In the genomic region with DNA sequence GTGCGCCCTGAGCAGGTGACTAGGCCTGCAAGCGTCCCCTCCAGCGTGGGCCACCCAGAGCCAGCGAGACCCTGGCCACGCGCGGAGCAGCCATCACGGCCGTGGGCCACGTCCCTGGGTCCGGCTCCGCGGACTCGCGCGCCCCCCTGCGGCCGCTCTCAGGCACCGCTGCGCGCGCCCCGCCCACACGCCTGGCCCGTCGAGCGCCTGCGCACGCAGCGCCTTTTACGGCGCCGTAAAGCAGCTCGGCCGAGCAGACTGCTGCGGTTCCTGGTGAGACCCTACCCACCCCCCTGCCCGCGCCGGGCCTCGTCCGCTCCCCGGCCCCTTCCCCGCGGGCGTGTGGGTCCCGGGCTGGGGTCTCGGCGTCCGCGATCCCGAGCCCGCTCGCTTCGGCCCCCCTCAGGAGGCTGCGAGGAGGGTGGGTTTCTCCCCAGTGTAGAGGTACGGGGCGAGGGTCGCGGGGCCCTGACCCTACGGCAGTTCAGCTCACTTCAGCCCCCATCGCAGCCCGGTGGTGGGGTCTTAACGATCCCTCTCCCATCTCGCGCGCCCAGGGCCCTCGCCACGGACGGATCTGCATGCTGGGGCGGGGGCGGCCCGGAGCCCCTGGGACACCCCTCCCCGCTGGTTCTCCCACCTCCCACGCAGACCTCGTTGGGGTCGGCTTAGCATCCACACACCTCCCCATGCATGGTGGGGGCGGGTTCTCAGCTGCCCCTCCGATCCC, we compare ENCODE assay signal across 1 cellular context.
TF ChIP-seq lines count a peak whose summit lies in the region.

A gene (plus strand): TSS at position 228 of the 730 bp plus-strand sequence. CDS start 1,421 bp downstream, outside the sequence.

TF ChIP-seq in HepG2, 621 proteins besides CTCF, POLR2A, EP300 and RAD21 (continued from another document and continues in another):
- TF ChIP-seq ZNF773 (CRISPR knock-in tag; IDR thresholded peaks at IDR 0.05; ENCODE audit: borderline replicate concordance) (peak; percentile 77; the same call in 1 of the 2 replicates), ARID2 (CRISPR knock-in tag; IDR thresholded peaks at IDR 0.05; ENCODE audit: borderline replicate concordance) (no peak), SRSF1 (optimal IDR thresholded peaks at IDR 0.05; ENCODE audit: low read depth, low read length) (no peak), LCORL (IDR thresholded peaks at IDR 0.05) (no peak), LCORL (CRISPR knock-in tag; IDR thresholded peaks at IDR 0.05) (peak; percentile 33; the same call in 1 of the 2 replicates), SP140L (CRISPR knock-in tag; IDR thresholded peaks at IDR 0.05; ENCODE audit: borderline replicate concordance) (no peak), ZNF879 (CRISPR knock-in tag; IDR thresholded peaks at IDR 0.05) (no peak), MIER3 (CRISPR knock-in tag; IDR thresholded peaks at IDR 0.05; ENCODE audit: borderline replicate concordance) (no peak; the same call in 1 of the 2 replicates), JDP2 (CRISPR knock-in tag; IDR thresholded peaks at IDR 0.05; ENCODE audit: borderline replicate concordance) (no peak), ZNF383 (CRISPR knock-in tag; IDR thresholded peaks at IDR 0.05; ENCODE audit: borderline replicate concordance) (no peak), ARNTL (CRISPR knock-in tag; IDR thresholded peaks at IDR 0.05) (peak; percentile 24; the same call in 1 of the 2 replicates), ZNF530 (CRISPR knock-in tag; IDR thresholded peaks at IDR 0.05; ENCODE audit: low read depth) (no peak), CHD2 (IDR thresholded peaks at IDR 0.05; ENCODE audit: low read depth, low read length) (0 out of 2 replicates have a peak, but pooled peaks have one; percentile 14), ZFP62 (CRISPR knock-in tag; IDR thresholded peaks at IDR 0.05) (no peak), ATF7 (IDR thresholded peaks at IDR 0.05) (no peak), ATF7 (CRISPR knock-in tag; IDR thresholded peaks at IDR 0.05) (no peak), TGIF2 (CRISPR knock-in tag; IDR thresholded peaks at IDR 0.05) (no peak), ZNF562 (CRISPR knock-in tag; IDR thresholded peaks at IDR 0.05; ENCODE audit: borderline replicate concordance) (no peak), RBM22 (optimal IDR thresholded peaks at IDR 0.05; ENCODE audit: low read length) (no peak), ISL2 (CRISPR knock-in tag; IDR thresholded peaks at IDR 0.05) (0 out of 2 replicates have a peak, but pooled peaks have one; percentile 44), ZNF138 (CRISPR knock-in tag; IDR thresholded peaks at IDR 0.05; ENCODE audit: low read depth) (no peak; the same call in 1 of the 2 replicates), NCOR1 (IDR thresholded peaks at IDR 0.05; ENCODE audit: borderline replicate concordance, low read length) (no peak), ZSCAN9 (CRISPR knock-in tag; IDR thresholded peaks at IDR 0.05; ENCODE audit: borderline replicate concordance) (no peak), ZFP37 (CRISPR knock-in tag; IDR thresholded peaks at IDR 0.05; ENCODE audit: borderline replicate concordance) (no peak), MAFG (CRISPR knock-in tag; IDR thresholded peaks at IDR 0.05) (no peak), ZNF83 (CRISPR knock-in tag; IDR thresholded peaks at IDR 0.05; ENCODE audit: borderline replicate concordance) (no peak), NPAS2 (CRISPR knock-in tag; IDR thresholded peaks at IDR 0.05; ENCODE audit: borderline replicate concordance) (no peak), ZNF703 (CRISPR knock-in tag; IDR thresholded peaks at IDR 0.05; ENCODE audit: borderline replicate concordance) (no peak), GFI1 (CRISPR knock-in tag; IDR thresholded peaks at IDR 0.05; ENCODE audit: borderline replicate concordance) (peak; percentile 64), CHCHD3 (CRISPR knock-in tag; IDR thresholded peaks at IDR 0.05) (peak; percentile 80; the same call in 1 of the 2 replicates), HNF4A (CRISPR knock-in tag; IDR thresholded peaks at IDR 0.05) (no peak), ZSCAN31 (CRISPR knock-in tag; IDR thresholded peaks at IDR 0.05; ENCODE audit: low read depth) (peak; percentile 76), KLF15 (CRISPR knock-in tag; IDR thresholded peaks at IDR 0.05; ENCODE audit: borderline replicate concordance) (no peak)
- TF ChIP-seq, protein P1, sequence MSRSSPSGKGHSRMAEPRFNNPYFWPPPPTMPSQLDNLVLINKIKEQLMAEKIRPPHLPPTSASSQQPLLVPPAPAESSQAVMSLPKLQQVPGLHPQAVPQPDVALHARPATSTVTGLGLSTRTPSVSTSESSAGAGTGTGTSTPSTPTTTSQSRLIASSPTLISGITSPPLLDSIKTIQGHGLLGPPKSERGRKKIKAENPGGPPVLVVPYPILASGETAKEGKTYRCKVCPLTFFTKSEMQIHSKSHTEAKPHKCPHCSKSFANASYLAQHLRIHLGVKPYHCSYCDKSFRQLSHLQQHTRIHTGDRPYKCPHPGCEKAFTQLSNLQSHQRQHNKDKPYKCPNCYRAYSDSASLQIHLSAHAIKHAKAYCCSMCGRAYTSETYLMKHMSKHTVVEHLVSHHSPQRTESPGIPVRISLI (CRISPR knock-in tag; IDR thresholded peaks at IDR 0.05; ENCODE audit: borderline replicate concordance): peak; percentile 45; the same call in 1 of the 2 replicates
- TF ChIP-seq, protein P2, sequence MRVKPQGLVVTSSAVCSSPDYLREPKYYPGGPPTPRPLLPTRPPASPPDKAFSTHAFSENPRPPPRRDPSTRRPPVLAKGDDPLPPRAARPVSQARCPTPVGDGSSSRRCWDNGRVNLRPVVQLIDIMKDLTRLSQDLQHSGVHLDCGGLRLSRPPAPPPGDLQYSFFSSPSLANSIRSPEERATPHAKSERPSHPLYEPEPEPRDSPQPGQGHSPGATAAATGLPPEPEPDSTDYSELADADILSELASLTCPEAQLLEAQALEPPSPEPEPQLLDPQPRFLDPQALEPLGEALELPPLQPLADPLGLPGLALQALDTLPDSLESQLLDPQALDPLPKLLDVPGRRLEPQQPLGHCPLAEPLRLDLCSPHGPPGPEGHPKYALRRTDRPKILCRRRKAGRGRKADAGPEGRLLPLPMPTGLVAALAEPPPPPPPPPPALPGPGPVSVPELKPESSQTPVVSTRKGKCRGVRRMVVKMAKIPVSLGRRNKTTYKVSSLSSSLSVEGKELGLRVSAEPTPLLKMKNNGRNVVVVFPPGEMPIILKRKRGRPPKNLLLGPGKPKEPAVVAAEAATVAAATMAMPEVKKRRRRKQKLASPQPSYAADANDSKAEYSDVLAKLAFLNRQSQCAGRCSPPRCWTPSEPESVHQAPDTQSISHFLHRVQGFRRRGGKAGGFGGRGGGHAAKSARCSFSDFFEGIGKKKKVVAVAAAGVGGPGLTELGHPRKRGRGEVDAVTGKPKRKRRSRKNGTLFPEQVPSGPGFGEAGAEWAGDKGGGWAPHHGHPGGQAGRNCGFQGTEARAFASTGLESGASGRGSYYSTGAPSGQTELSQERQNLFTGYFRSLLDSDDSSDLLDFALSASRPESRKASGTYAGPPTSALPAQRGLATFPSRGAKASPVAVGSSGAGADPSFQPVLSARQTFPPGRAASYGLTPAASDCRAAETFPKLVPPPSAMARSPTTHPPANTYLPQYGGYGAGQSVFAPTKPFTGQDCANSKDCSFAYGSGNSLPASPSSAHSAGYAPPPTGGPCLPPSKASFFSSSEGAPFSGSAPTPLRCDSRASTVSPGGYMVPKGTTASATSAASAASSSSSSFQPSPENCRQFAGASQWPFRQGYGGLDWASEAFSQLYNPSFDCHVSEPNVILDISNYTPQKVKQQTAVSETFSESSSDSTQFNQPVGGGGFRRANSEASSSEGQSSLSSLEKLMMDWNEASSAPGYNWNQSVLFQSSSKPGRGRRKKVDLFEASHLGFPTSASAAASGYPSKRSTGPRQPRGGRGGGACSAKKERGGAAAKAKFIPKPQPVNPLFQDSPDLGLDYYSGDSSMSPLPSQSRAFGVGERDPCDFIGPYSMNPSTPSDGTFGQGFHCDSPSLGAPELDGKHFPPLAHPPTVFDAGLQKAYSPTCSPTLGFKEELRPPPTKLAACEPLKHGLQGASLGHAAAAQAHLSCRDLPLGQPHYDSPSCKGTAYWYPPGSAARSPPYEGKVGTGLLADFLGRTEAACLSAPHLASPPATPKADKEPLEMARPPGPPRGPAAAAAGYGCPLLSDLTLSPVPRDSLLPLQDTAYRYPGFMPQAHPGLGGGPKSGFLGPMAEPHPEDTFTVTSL (CRISPR knock-in tag; IDR thresholded peaks at IDR 0.05; ENCODE audit: borderline replicate concordance): no peak
- TF ChIP-seq, protein P3, sequence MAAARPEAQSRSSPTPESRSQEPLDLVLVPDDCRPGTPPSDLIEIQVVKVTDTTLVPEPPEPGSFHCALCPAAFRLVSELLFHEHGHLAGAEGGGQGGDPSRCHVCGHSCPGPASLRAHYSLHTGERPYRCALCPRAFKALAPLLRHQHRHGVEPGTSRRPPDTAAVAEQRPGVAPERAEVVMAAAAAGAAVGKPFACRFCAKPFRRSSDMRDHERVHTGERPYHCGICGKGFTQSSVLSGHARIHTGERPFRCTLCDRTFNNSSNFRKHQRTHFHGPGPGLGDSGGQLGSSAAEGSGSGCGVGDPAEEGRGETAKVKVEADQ (CRISPR knock-in tag; IDR thresholded peaks at IDR 0.05; ENCODE audit: borderline replicate concordance): 0 out of 2 replicates have a peak, but pooled peaks have one; percentile 43
- TF ChIP-seq, protein P4, sequence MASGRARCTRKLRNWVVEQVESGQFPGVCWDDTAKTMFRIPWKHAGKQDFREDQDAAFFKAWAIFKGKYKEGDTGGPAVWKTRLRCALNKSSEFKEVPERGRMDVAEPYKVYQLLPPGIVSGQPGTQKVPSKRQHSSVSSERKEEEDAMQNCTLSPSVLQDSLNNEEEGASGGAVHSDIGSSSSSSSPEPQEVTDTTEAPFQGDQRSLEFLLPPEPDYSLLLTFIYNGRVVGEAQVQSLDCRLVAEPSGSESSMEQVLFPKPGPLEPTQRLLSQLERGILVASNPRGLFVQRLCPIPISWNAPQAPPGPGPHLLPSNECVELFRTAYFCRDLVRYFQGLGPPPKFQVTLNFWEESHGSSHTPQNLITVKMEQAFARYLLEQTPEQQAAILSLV (CRISPR knock-in tag; IDR thresholded peaks at IDR 0.05; ENCODE audit: borderline replicate concordance): peak; percentile 77; the same call in 1 of the 2 replicates
- TF ChIP-seq, protein P5, sequence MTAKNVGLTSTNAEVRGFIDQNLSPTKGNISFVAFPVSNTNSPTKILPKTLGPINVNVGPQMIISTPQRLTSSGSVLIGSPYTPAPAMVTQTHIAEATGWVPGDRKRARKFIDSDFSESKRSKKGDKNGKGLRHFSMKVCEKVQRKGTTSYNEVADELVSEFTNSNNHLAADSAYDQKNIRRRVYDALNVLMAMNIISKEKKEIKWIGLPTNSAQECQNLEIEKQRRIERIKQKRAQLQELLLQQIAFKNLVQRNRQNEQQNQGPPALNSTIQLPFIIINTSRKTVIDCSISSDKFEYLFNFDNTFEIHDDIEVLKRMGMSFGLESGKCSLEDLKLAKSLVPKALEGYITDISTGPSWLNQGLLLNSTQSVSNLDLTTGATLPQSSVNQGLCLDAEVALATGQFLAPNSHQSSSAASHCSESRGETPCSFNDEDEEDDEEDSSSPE (CRISPR knock-in tag; IDR thresholded peaks at IDR 0.05): 0 out of 2 replicates have a peak, but pooled peaks have one; percentile 31
- TF ChIP-seq, protein P6, sequence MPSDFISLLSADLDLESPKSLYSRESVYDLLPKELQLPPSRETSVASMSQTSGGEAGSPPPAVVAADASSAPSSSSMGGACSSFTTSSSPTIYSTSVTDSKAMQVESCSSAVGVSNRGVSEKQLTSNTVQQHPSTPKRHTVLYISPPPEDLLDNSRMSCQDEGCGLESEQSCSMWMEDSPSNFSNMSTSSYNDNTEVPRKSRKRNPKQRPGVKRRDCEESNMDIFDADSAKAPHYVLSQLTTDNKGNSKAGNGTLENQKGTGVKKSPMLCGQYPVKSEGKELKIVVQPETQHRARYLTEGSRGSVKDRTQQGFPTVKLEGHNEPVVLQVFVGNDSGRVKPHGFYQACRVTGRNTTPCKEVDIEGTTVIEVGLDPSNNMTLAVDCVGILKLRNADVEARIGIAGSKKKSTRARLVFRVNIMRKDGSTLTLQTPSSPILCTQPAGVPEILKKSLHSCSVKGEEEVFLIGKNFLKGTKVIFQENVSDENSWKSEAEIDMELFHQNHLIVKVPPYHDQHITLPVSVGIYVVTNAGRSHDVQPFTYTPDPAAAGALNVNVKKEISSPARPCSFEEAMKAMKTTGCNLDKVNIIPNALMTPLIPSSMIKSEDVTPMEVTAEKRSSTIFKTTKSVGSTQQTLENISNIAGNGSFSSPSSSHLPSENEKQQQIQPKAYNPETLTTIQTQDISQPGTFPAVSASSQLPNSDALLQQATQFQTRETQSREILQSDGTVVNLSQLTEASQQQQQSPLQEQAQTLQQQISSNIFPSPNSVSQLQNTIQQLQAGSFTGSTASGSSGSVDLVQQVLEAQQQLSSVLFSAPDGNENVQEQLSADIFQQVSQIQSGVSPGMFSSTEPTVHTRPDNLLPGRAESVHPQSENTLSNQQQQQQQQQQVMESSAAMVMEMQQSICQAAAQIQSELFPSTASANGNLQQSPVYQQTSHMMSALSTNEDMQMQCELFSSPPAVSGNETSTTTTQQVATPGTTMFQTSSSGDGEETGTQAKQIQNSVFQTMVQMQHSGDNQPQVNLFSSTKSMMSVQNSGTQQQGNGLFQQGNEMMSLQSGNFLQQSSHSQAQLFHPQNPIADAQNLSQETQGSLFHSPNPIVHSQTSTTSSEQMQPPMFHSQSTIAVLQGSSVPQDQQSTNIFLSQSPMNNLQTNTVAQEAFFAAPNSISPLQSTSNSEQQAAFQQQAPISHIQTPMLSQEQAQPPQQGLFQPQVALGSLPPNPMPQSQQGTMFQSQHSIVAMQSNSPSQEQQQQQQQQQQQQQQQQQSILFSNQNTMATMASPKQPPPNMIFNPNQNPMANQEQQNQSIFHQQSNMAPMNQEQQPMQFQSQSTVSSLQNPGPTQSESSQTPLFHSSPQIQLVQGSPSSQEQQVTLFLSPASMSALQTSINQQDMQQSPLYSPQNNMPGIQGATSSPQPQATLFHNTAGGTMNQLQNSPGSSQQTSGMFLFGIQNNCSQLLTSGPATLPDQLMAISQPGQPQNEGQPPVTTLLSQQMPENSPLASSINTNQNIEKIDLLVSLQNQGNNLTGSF (CRISPR knock-in tag; IDR thresholded peaks at IDR 0.05): 0 out of 2 replicates have a peak, but pooled peaks have one; percentile 44
- TF ChIP-seq, protein P7, sequence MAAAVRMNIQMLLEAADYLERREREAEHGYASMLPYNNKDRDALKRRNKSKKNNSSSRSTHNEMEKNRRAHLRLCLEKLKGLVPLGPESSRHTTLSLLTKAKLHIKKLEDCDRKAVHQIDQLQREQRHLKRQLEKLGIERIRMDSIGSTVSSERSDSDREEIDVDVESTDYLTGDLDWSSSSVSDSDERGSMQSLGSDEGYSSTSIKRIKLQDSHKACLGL (CRISPR knock-in tag; IDR thresholded peaks at IDR 0.05): peak; percentile 80
- TF ChIP-seq, protein P8, sequence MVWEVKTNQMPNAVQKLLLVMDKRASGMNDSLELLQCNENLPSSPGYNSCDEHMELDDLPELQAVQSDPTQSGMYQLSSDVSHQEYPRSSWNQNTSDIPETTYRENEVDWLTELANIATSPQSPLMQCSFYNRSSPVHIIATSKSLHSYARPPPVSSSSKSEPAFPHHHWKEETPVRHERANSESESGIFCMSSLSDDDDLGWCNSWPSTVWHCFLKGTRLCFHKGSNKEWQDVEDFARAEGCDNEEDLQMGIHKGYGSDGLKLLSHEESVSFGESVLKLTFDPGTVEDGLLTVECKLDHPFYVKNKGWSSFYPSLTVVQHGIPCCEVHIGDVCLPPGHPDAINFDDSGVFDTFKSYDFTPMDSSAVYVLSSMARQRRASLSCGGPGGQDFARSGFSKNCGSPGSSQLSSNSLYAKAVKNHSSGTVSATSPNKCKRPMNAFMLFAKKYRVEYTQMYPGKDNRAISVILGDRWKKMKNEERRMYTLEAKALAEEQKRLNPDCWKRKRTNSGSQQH (CRISPR knock-in tag; IDR thresholded peaks at IDR 0.05; ENCODE audit: low read depth): no peak
- TF ChIP-seq, protein P9, sequence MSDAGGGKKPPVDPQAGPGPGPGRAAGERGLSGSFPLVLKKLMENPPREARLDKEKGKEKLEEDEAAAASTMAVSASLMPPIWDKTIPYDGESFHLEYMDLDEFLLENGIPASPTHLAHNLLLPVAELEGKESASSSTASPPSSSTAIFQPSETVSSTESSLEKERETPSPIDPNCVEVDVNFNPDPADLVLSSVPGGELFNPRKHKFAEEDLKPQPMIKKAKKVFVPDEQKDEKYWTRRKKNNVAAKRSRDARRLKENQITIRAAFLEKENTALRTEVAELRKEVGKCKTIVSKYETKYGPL (CRISPR knock-in tag; IDR thresholded peaks at IDR 0.05): no peak
